ENCODE assay signal across 8 cellular contexts in the genomic region with DNA sequence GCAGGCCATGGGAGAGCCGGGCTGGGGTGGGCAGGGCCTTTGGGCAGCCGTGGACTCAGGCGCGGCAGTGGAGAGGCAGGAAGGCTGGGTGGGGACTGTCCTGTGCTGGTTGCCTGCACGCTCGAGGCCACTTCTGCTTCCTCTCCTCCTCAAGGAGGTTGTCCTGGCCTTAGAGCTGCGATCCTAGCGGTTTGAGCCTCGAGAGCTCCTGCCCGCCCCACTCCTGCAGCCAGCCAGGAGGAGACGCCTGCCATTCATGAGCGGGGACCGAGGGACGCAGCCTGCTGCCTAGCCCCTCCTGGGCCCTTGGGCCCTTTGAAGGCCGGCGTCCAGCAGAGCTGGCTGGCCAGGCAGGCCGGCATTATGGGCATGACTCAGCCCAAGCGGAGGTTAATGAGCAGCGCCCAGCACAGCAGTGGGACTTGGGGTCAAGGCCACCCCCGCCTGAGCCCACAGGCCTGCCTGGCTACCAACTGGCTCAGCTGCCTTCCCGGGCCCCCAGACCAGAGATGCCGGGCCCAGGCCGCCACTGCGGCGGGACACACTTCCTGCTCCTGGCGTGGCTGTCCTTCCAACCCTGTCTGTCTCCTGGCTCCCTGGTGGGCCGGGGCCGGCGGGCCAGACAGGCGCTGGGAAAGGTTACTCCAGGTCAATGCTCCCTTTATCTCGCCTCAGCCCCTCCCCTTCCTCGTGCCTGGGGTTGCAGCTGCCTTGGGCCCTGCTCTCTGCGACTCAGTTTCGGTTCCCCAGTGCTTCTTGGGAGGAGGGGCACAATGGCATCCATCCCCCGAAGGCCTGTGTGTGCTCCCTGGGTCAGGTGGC. TPM values are rescaled to one million over a fixed set of nuclear protein-coding genes. Genes with fewer than 3 reads are reported as not detected.
DNase-seq lines count a peak whose midpoint lies in the region; ATAC-seq and TF ChIP-seq lines count a peak whose summit lies in the region.

No MANE protein-coding gene starts in this region.

- H3K9me3 Mint-ChIP-seq in stimulated activated naive CD8-positive, alpha-beta T cell treated with anti-CD3 and anti-CD28 coated beads, Interleukin-15, amount 100 ng/mL, for 72 hours: peaks cover 1 to 4% of the 10 kb centered on the region in 2 donors

- H3K9me3 ChIP-seq in SK-N-MC (ENCODE audit: low read depth, low read length) (no peaks in the 10 kb centered on the region), liver (ENCODE audit: control insufficient read depth in 4 of 4, low read length in 3 of 4) (no peaks in the 10 kb centered on the region)

- no peak for TF ChIP-seq CTCF in liver (IDR thresholded peaks at IDR 0.05; ENCODE audit: low read depth, low read length, missing input control)

- peaks cover 10% of the 10 kb centered on the region for H3K36me3 ChIP-seq in SK-N-MC (ENCODE audit: insufficient read depth, low read length)
- H3K36me3 ChIP-seq in liver (ENCODE audit: control insufficient read depth in 4 of 4, insufficient read depth in 3 of 4, low read depth in 1 of 4, low read length in 3 of 4): peaks cover 0 to 2% (median 0%) of the 10 kb centered on the region in 4 donors

- WGBS in liver: 11% methylated on average over 35 of the region's 35 CpGs

- H3K27me3 ChIP-seq in liver (ENCODE audit: control insufficient read depth in 4 of 4, insufficient read depth in 4 of 4, low read length in 3 of 4): no peaks in the 10 kb centered on the region

- peak; percentile 50 for ATAC-seq in GM19438 (IDR thresholded peaks at IDR 0.05; ENCODE audit: low read depth, unreplicated experiment)
- ATAC-seq in HG03521 (IDR thresholded peaks at IDR 0.05; ENCODE audit: unreplicated experiment): peak; percentile 42
- no peak for ATAC-seq in stimulated activated naive CD8-positive, alpha-beta T cell treated with anti-CD3 and anti-CD28 coated beads, Interleukin-15, amount 100 ng/mL, for 72 hours

- TF ChIP-seq RAD21 in liver (IDR thresholded peaks at IDR 0.05): no peak

- peak overlapping the region; percentile 69 to 80 for H3K4me3 Mint-ChIP-seq in stimulated activated naive CD8-positive, alpha-beta T cell treated with anti-CD3 and anti-CD28 coated beads, Interleukin-15, amount 100 ng/mL, for 72 hours

- H3K9ac ChIP-seq in SK-N-MC (ENCODE audit: insufficient read length): no peak overlapping the region
- peak overlapping the region; percentile 13 to 47 for H3K9ac ChIP-seq in liver (ENCODE audit: low read depth in 1 of 2, low read length in 2 of 2)

- H3K4me3 ChIP-seq in SK-N-MC (peak overlapping the region; percentile 61), liver (ENCODE audit: low read depth in 1 of 3, low read length in 3 of 3) (peak overlapping the region in 1 of 3 donors; percentile 82)

- H3K4me1 ChIP-seq in liver (ENCODE audit: control insufficient read depth in 4 of 4, insufficient read depth in 4 of 4, low read length in 3 of 4): peaks cover 24 to 44% (median 37%) of the 10 kb centered on the region in 4 donors

- peaks cover 46% of the 10 kb centered on the region for H3K4me1 Mint-ChIP-seq in stimulated activated naive CD8-positive, alpha-beta T cell treated with anti-CD3 and anti-CD28 coated beads, Interleukin-15, amount 100 ng/mL, for 72 hours

- peak overlapping the region in 1 of 2 donors; percentile 57 for H3K27ac Mint-ChIP-seq in stimulated activated naive CD8-positive, alpha-beta T cell treated with anti-CD3 and anti-CD28 coated beads, Interleukin-15, amount 100 ng/mL, for 72 hours

- H3K27ac ChIP-seq in SK-N-MC: peak overlapping the region; percentile 60
- H3K27ac ChIP-seq in caudate nucleus (ENCODE audit: low read depth, low read length): peak overlapping the region; percentile 67
- H3K27ac ChIP-seq in liver (ENCODE audit: low read depth in 1 of 2, low read length in 2 of 2): peak overlapping the region; percentile 86 to 88

- no peaks in the 10 kb centered on the region for H3K27me3 Mint-ChIP-seq in stimulated activated naive CD8-positive, alpha-beta T cell treated with anti-CD3 and anti-CD28 coated beads, Interleukin-15, amount 100 ng/mL, for 72 hours

- DNase-seq in DMS53 (lab: John Stamatoyannopoulos, UW): peak; percentile 73
- no peak for DNase-seq in SK-N-MC (ENCODE audit: low read depth, low spot score)
- peak in 27 of 61 donors; percentile 4 to 74 (median 60) for DNase-seq in caudate nucleus (lab: John Stamatoyannopoulos, UW)
- DNase-seq in stimulated activated naive CD8-positive, alpha-beta T cell treated with anti-CD3 and anti-CD28 coated beads, Interleukin-15, amount 100 ng/mL, for 72 hours: peak in 1 of 2 donors; percentile 35
- no peak for DNase-seq in OCI-M2 (lab: John Stamatoyannopoulos, UW; ENCODE audit: unreplicated experiment)

TF ChIP-seq in liver, 16 proteins besides CTCF, POLR2A, EP300 and RAD21:
- TF ChIP-seq NR2F2 (IDR thresholded peaks at IDR 0.05) (peak; percentile 25), SP1 (IDR thresholded peaks at IDR 0.05) (peak; percentile 32), RXRA (IDR thresholded peaks at IDR 0.05) (peak; percentile 64 to 74), HNF4A (conservative IDR thresholded peaks at IDR 0.05) (peak in 1 of 2 donors; percentile 25), EGR1 (IDR thresholded peaks at IDR 0.05; ENCODE audit: low read depth in 2 of 2) (no peak)
- TF ChIP-seq, protein P1, sequence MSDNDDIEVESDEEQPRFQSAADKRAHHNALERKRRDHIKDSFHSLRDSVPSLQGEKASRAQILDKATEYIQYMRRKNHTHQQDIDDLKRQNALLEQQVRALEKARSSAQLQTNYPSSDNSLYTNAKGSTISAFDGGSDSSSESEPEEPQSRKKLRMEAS (IDR thresholded peaks at IDR 0.05): no peak
- TF ChIP-seq, protein P2, sequence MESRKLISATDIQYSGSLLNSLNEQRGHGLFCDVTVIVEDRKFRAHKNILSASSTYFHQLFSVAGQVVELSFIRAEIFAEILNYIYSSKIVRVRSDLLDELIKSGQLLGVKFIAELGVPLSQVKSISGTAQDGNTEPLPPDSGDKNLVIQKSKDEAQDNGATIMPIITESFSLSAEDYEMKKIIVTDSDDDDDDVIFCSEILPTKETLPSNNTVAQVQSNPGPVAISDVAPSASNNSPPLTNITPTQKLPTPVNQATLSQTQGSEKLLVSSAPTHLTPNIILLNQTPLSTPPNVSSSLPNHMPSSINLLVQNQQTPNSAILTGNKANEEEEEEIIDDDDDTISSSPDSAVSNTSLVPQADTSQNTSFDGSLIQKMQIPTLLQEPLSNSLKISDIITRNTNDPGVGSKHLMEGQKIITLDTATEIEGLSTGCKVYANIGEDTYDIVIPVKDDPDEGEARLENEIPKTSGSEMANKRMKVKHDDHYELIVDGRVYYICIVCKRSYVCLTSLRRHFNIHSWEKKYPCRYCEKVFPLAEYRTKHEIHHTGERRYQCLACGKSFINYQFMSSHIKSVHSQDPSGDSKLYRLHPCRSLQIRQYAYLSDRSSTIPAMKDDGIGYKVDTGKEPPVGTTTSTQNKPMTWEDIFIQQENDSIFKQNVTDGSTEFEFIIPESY (IDR thresholded peaks at IDR 0.05): no peak
- TF ChIP-seq, protein P3, sequence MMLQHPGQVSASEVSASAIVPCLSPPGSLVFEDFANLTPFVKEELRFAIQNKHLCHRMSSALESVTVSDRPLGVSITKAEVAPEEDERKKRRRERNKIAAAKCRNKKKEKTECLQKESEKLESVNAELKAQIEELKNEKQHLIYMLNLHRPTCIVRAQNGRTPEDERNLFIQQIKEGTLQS (IDR thresholded peaks at IDR 0.05): no peak
- TF ChIP-seq, protein P4, sequence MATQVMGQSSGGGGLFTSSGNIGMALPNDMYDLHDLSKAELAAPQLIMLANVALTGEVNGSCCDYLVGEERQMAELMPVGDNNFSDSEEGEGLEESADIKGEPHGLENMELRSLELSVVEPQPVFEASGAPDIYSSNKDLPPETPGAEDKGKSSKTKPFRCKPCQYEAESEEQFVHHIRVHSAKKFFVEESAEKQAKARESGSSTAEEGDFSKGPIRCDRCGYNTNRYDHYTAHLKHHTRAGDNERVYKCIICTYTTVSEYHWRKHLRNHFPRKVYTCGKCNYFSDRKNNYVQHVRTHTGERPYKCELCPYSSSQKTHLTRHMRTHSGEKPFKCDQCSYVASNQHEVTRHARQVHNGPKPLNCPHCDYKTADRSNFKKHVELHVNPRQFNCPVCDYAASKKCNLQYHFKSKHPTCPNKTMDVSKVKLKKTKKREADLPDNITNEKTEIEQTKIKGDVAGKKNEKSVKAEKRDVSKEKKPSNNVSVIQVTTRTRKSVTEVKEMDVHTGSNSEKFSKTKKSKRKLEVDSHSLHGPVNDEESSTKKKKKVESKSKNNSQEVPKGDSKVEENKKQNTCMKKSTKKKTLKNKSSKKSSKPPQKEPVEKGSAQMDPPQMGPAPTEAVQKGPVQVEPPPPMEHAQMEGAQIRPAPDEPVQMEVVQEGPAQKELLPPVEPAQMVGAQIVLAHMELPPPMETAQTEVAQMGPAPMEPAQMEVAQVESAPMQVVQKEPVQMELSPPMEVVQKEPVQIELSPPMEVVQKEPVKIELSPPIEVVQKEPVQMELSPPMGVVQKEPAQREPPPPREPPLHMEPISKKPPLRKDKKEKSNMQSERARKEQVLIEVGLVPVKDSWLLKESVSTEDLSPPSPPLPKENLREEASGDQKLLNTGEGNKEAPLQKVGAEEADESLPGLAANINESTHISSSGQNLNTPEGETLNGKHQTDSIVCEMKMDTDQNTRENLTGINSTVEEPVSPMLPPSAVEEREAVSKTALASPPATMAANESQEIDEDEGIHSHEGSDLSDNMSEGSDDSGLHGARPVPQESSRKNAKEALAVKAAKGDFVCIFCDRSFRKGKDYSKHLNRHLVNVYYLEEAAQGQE (IDR thresholded peaks at IDR 0.05): no peak

RNA-seq across cellular contexts. Expression of a gene that starts 1.8 kb away (rescaled TPM):
- total RNA-seq in liver: 10 to 100 TPM in 1 of 2 donors, 1 to 10 TPM in 1; 5.6 to 10.8 TPM
- polyA plus RNA-seq in liver: 1 to 10 TPM; 4.0 to 9.6 TPM

RNA-seq across cellular contexts. Expression of a gene that starts 2.3 kb away (rescaled TPM):
- 100 to 1,000 TPM in 1 of 2 donors, 10 to 100 TPM in 1; 64.6 to 101 TPM for total RNA-seq in liver
- 100 to 1,000 TPM; 136 to 158 TPM for polyA plus RNA-seq in liver

RNA-seq across cellular contexts. Expression of a gene that starts 37.6 kb away (rescaled TPM):
- total RNA-seq in liver: under 1 TPM; 0.42 to 0.50 TPM
- polyA plus RNA-seq in liver: under 1 TPM; 0.11 to 0.69 TPM

RNA-seq across cellular contexts. Expression of a gene that starts 38.8 kb away (rescaled TPM):
- total RNA-seq in liver: 10 to 100 TPM in 1 of 2 donors, under 1 TPM in 1; 0.84 to 44.4 TPM
- 1 to 10 TPM in 1 of 2 donors, under 1 TPM in 1; 0.25 to 1.9 TPM for polyA plus RNA-seq in liver

RNA-seq across cellular contexts. Expression of a gene that starts 52.9 kb away (rescaled TPM):
- under 1 TPM in 1 of 2 donors, not detected in 1; 0.17 TPM for total RNA-seq in liver
- under 1 TPM in 1 of 2 donors, not detected in 1; 0.02 TPM for polyA plus RNA-seq in liver
